ENCODE assay signal across 9 cellular contexts in the genomic region with DNA sequence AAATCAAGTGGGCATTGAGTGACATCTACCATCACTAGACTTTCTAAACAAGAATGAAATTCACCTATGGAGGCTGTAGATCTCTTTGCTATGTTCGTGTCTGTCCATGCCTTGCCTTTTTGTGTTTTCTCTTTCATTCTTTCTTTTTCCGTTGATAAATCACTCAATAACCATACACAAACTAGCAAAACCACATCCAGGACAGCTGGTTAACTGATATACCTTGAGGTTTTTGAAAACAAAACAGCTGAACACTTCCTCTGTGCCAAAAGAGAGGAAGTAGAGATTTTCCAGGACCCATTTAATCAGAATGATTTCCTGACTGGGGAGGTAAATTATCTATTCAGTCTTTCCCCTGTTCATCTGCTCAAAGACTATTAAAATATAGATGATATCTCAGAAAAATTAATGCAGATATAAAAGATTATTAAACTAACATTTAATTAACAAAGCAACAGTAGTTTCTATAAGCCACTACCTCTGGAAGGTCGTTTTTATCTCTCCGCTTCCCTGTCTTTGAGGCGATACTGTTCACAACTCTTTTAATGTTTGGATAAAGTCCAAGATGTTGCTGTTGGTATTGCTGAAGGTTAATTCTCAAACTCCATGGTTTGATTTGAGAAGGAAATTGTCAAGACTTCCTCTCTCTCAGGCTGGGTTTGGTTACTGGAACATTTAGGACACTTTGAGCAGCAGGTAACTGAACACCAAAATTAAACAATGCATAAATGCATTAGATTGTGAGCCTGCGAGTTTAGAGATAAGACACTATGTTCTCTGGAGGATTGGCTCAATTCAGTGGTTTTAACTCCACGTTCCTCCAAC. TPM values are rescaled to one million over a fixed set of nuclear protein-coding genes. Genes with fewer than 3 reads are reported as not detected.
DNase-seq lines count a peak whose midpoint lies in the region; ATAC-seq, FAIRE-seq and TF ChIP-seq lines count a peak whose summit lies in the region.
"Had no signal": no experiment of that assay in that cellular context is flagged by ENCODE, and none has a peak within 500 bp of the region (broad histone marks: within the 10 kb centered on the region; RNA-seq: fewer than 3 reads in every experiment).

No MANE protein-coding gene starts in this region.

- no peak overlapping the region for H2BK12ac ChIP-seq in mesenchymal stem cell (ENCODE audit: low read length in 2 of 2)

- TF ChIP-seq CTCF in HepG2 (CRISPR knock-in tag; IDR thresholded peaks at IDR 0.05), result no peak

- H3K36me3 ChIP-seq in mesenchymal stem cell (ENCODE audit: control insufficient read depth in 1 of 2, insufficient read depth in 2 of 2, low read depth in 1 of 2, low read length in 2 of 2) (no peaks in the 10 kb centered on the region), HepG2 (replicated peaks in 1 of 2; ENCODE audit: control insufficient read depth in 1 of 2, insufficient read depth in 2 of 2, low read length in 2 of 2) (no peaks in the 10 kb centered on the region)

- no peak for TF ChIP-seq POLR2A in HepG2 (IDR thresholded peaks at IDR 0.05; ENCODE audit: insufficient read depth in 1 of 2, low read depth in 2 of 2, low read length in 2 of 2)

- WGBS in mesenchymal stem cell, result 68% methylated on average over 6 of the region's 7 CpGs
- 40% methylated on average over 7 of the region's 7 CpGs for WGBS in HepG2 (ENCODE audit: low lambda C conversion rate)

- no peak overlapping the region for H3K4me3 ChIP-seq in mesenchymal stem cell (ENCODE audit: insufficient read depth in 1 of 2, low read depth in 1 of 2, low read length in 2 of 2)
- H3K4me3 ChIP-seq in HepG2 (replicated peaks in 1 of 3; ENCODE audit: insufficient read depth in 1 of 3, low read depth in 2 of 3, low read length in 3 of 3), result no peak overlapping the region

- peaks cover 9% of the 10 kb centered on the region for H3K4me1 ChIP-seq in mesenchymal stem cell (ENCODE audit: control insufficient read depth, insufficient read depth, low read depth, low read length)
- H3K4me1 ChIP-seq in HepG2 (ENCODE audit: insufficient read depth, low read length), result no peaks in the 10 kb centered on the region

- H2BK15ac ChIP-seq in mesenchymal stem cell (ENCODE audit: low read depth, poor library complexity, severe bottlenecking), result no peak overlapping the region

- H3K9ac ChIP-seq in mesenchymal stem cell (ENCODE audit: low read length), result no peak overlapping the region
- H3K9ac ChIP-seq in HepG2 (ENCODE audit: insufficient read depth, low read depth, low read length), result no peak overlapping the region

- peak overlapping the region; percentile 97 for H2AK5ac ChIP-seq in mesenchymal stem cell (ENCODE audit: low read length, severe bottlenecking)

- peak overlapping the region; percentile 43 for H4K8ac ChIP-seq in mesenchymal stem cell (ENCODE audit: low read length)

- ATAC-seq in GM18907 (IDR thresholded peaks at IDR 0.05; ENCODE audit: unreplicated experiment) (peak; percentile 75), HepG2 (no peak)

- no peak overlapping the region for H2BK5ac ChIP-seq in mesenchymal stem cell (ENCODE audit: low read depth, low read length, poor library complexity, severe bottlenecking)

- FAIRE-seq in HepG2 (lab: Jason Lieb, UNC), result no peak

- DNase-seq in H4 (ENCODE audit: low spot score) (peak; percentile 11), LHCN-M2 (ENCODE audit: low read depth) (peak; percentile 87), mesenchymal stem cell (peak; percentile 18), HepG2 (ENCODE audit: low spot score) (no peak), NCI-H524 (lab: John Stamatoyannopoulos, UW) (no peak)
- no peak for DNase-seq in stimulated activated naive CD4-positive, alpha-beta T cell treated with Interleukin-2 at 50 U/mL for 16 hours (lab: John Stamatoyannopoulos, UW)
- DNase-seq: midbrain, NCI-H1092 had no signal

- no peak overlapping the region for H2AFZ ChIP-seq in mesenchymal stem cell (ENCODE audit: low read depth, low read length)
- no peak overlapping the region for H2AFZ ChIP-seq in HepG2 (ENCODE audit: low read length)

- POLR2A ChIA-PET in HepG2 (lab: Yijun Ruan, JAX), result no interaction called here

- H3K23ac ChIP-seq in mesenchymal stem cell (ENCODE audit: low read length in 2 of 2), result no peak overlapping the region

- H3K27ac ChIP-seq in mesenchymal stem cell (ENCODE audit: low read length, poor library complexity, severe bottlenecking) (peak overlapping the region; percentile 94), HepG2 (ENCODE audit: extremely low read length, insufficient read depth, low read length) (no peak overlapping the region)

- H3K79me1 ChIP-seq in mesenchymal stem cell (replicated peaks; ENCODE audit: low read length, poor library complexity, severe bottlenecking), result no peaks in the 10 kb centered on the region

- no peak for TF ChIP-seq RAD21 in HepG2 (CRISPR knock-in tag; IDR thresholded peaks at IDR 0.05)

- no peak overlapping the region for H3K4me2 ChIP-seq in mesenchymal stem cell (ENCODE audit: low read length, poor library complexity, severe bottlenecking)
- no peak overlapping the region for H3K4me2 ChIP-seq in HepG2 (ENCODE audit: low read depth, low read length)

- no peaks in the 10 kb centered on the region for H3K79me2 ChIP-seq in HepG2 (ENCODE audit: insufficient read depth, low read length)

- H4K91ac ChIP-seq in mesenchymal stem cell (ENCODE audit: low read length), result no peak overlapping the region

- in situ Hi-C loops in HepG2 (cut with HindIII; ENCODE audit: extremely low pct_ligation_motif_present, low pct_unique_long_range_greater_than_20kb), result no loop called here

- no TSS peak for BruUV-seq in HepG2 (replicated peaks; lab: Mats Ljungman, UMichigan)

- peaks cover 0 to 3% of the 10 kb centered on the region in 2 experiments for H3K27me3 ChIP-seq in mesenchymal stem cell (ENCODE audit: control insufficient read depth in 1 of 2, insufficient read depth in 1 of 2, low read length in 2 of 2)
- H3K27me3 ChIP-seq in HepG2 (ENCODE audit: control insufficient read depth in 1 of 2, insufficient read depth in 2 of 2, low read length in 2 of 2), result no peaks in the 10 kb centered on the region

- no peaks in the 10 kb centered on the region for H4K20me1 ChIP-seq in HepG2 (ENCODE audit: insufficient read depth, low read length)

- H3K9me3 ChIP-seq in mesenchymal stem cell (ENCODE audit: control insufficient read depth, low read length), result no peaks in the 10 kb centered on the region
- H3K9me3 ChIP-seq in HepG2 (ENCODE audit: low read length), result no peaks in the 10 kb centered on the region

- H2BK120ac ChIP-seq in mesenchymal stem cell (ENCODE audit: low read depth, low read length), result no peak overlapping the region

- no peak overlapping the region for H3K18ac ChIP-seq in mesenchymal stem cell (ENCODE audit: low read depth in 1 of 2, low read length in 2 of 2)

- intact Hi-C loops in HepG2 (cut with micrococcal nuclease; ENCODE audit: unreplicated experiment), result no loop called here

- no peak overlapping the region for H3K14ac ChIP-seq in mesenchymal stem cell (ENCODE audit: low read length in 2 of 2)

- H3K4ac ChIP-seq in mesenchymal stem cell (ENCODE audit: low read depth in 1 of 2, low read length in 2 of 2), result no peak overlapping the region

- TF ChIP-seq EP300 in HepG2 (IDR thresholded peaks at IDR 0.05; ENCODE audit: low read depth in 2 of 2, low read length in 2 of 2), result no peak
- TF ChIP-seq EP300 in HepG2 (CRISPR knock-in tag; IDR thresholded peaks at IDR 0.05; ENCODE audit: borderline replicate concordance), result no peak

- CTCF ChIA-PET in HepG2 (lab: Yijun Ruan, JAX; ENCODE audit: low intra/inter-chr PET ratio, low total read pairs), result no interaction called here

TF ChIP-seq in HepG2, 621 proteins besides CTCF, POLR2A, EP300 and RAD21 (continues in another document):
- TF ChIP-seq KLF11 (CRISPR knock-in tag; IDR thresholded peaks at IDR 0.05), result no peak
- TF ChIP-seq, protein P1, sequence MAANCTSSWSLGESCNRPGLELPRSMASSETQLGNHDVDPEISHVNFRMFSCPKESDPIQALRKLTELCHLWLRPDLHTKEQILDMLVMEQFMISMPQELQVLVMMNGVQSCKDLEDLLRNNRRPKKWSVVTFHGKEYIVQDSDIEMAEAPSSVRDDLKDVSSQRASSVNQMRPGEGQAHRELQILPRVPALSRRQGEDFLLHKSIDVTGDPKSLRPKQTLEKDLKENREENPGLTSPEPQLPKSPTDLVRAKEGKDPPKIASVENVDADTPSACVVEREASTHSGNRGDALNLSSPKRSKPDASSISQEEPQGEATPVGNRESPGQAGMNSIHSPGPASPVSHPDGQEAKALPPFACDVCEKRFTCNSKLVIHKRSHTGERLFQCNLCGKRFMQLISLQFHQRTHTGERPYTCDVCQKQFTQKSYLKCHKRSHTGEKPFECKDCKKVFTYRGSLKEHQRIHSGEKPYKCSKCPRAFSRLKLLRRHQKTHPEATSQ (CRISPR knock-in tag; IDR thresholded peaks at IDR 0.05; ENCODE audit: borderline replicate concordance), result no peak
- no peak for TF ChIP-seq NR2F2 (IDR thresholded peaks at IDR 0.05; ENCODE audit: borderline replicate concordance, low read depth)

RNA-seq across cellular contexts. Expression of a gene that starts 24.4 kb away (rescaled TPM):
- total RNA-seq in H4 (2014; rRNA removed; shearing (Covaris generic)), result not detected in 2 replicates
- total RNA-seq in LHCN-M2 (2014; rRNA removed) (0.11 and 0.19 TPM in 2 replicates), HepG2 (2016; rRNA removed; fragmentation: Illumina TruSeq; extraction: Trizol) (not detected in 2 replicates)
- not detected for polyA plus RNA-seq in LHCN-M2 (2012)
- 0.15 TPM for polyA plus RNA-seq in mesenchymal stem cell (2013, experiment 1 of 2)
- polyA plus RNA-seq in mesenchymal stem cell (2013, experiment 2 of 2), result 0.05 TPM
- total RNA-seq in HepG2 (2016; cell fraction: cytosol; rRNA removed; fragmentation: Illumina TruSeq; extraction: Trizol; ENCODE audit: low read depth), result not detected in 2 replicates
- total RNA-seq in HepG2 (2016; cell fraction: insoluble cytoplasmic fraction; rRNA removed; fragmentation: Illumina TruSeq; extraction: Trizol), result not detected in 2 replicates
- total RNA-seq in HepG2 (2016; cell fraction: membrane; rRNA removed; fragmentation: Illumina TruSeq; extraction: Trizol), result not detected in 2 replicates
- not detected in 2 replicates for total RNA-seq in HepG2 (2016; cell fraction: nucleus; rRNA removed; fragmentation: Illumina TruSeq; extraction: Trizol)
- polyA plus RNA-seq in HepG2 (2011; rRNA removed), result not detected in 2 replicates
- polyA plus RNA-seq in HepG2 (2011; cell fraction: cytosol; rRNA removed), result not detected in 2 replicates
- polyA plus RNA-seq in HepG2 (2011; cell fraction: nucleus; rRNA removed), result not detected in 2 replicates
- polyA plus RNA-seq in HepG2 (2012), result not detected in 2 replicates
- not detected in 2 replicates for polyA plus RNA-seq in HepG2 (2016; cell fraction: cytosol; fragmentation: Illumina TruSeq; extraction: Trizol; ENCODE audit: low read depth)
- polyA plus RNA-seq in HepG2 (2016; cell fraction: insoluble cytoplasmic fraction; fragmentation: Illumina TruSeq; extraction: Trizol; ENCODE audit: low read depth), result not detected in 2 replicates
- polyA plus RNA-seq in HepG2 (2016; cell fraction: membrane; fragmentation: Illumina TruSeq; extraction: Trizol; ENCODE audit: low read depth), result not detected in 2 replicates
- not detected in 2 replicates for polyA plus RNA-seq in HepG2 (2016; cell fraction: nucleus; fragmentation: Illumina TruSeq; extraction: Trizol; ENCODE audit: insufficient read depth, low read depth)
- polyA minus RNA-seq in HepG2 (2011; rRNA and poly(A)+ RNA removed; ENCODE audit: low replicate concordance), result 0.23 TPM in 1 of 2 replicates, not detected in the other
- not detected in 2 replicates for polyA minus RNA-seq in HepG2 (2011; cell fraction: cytosol; rRNA and poly(A)+ RNA removed)
- polyA minus RNA-seq in HepG2 (2011; cell fraction: nucleus; rRNA and poly(A)+ RNA removed), result not detected in 2 replicates

Comparison
In these comparisons a context has a peak if more than half of its experiments do, and no peak if none do; other contexts are left out.
1. DNase-seq: peak in H4 (single experiment), LHCN-M2 (single experiment) and mesenchymal stem cell (single experiment); none in stimulated activated naive CD4-positive, alpha-beta T cell treated with Interleukin-2 at 50 U/mL for 16 hours (single experiment), HepG2 (single experiment) and NCI-H524 (0 of 2).